Comparison of ENCODE assay signal across 14 cellular contexts in the genomic region with DNA sequence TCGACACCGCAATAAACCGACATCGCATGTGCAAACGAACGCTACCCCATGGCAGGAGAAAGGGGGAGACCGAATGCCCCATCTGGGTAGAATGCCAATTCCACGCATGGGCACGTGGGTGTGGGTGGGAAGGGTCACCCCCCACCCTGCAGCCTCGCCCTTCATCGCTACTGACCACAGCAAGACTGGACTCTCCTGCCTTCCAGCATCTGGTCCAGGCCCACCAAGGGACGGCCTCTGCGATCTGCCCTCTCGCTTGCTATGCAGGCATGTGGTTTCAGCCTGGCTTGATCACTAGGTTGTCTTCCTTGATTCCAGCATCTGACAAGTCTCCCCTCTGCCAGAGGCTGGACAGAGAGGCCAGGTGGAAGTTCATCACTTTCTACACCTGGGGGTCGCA.
DNase-seq lines count a peak whose midpoint lies in the region; ATAC-seq and TF ChIP-seq lines count a peak whose summit lies in the region.
"Had no signal": no experiment of that assay in that cellular context is flagged by ENCODE, and none has a peak within 500 bp of the region (broad histone marks: within the 10 kb centered on the region; RNA-seq: fewer than 3 reads in every experiment).

No MANE protein-coding gene starts in this region.

- H3K27ac ChIP-seq in endodermal cell (ENCODE audit: low read depth, low read length): peak overlapping the region; percentile 57
- no peak overlapping the region for H3K27ac ChIP-seq in neural progenitor cell
- no peak overlapping the region for H3K27ac ChIP-seq in aorta (ENCODE audit: low read depth in 1 of 2, low read length in 2 of 2)
- H3K27ac ChIP-seq: C4-2B had no signal

- DNase-seq in T-helper 17 cell: no peak
- DNase-seq in endodermal cell: no peak
- no peak for DNase-seq in neural progenitor cell (ENCODE audit: low spot score)
- peak; percentile 38 to 63 for DNase-seq in aorta
- no peak for DNase-seq in pons (ENCODE audit: low spot score)
- DNase-seq in amniotic stem cell (lab: John Stamatoyannopoulos, UW): no peak
- no peak for DNase-seq in NCI-H2107 treated with DMSO at 0.1 percent for 48 hours (lab: John Stamatoyannopoulos, UW; ENCODE audit: unreplicated experiment)
- DNase-seq: ACHN, DND-41, GDM1 had no signal

- WGBS in endodermal cell (ENCODE audit: insufficient coverage in 1 of 2, insufficient read length in 1 of 2), 2 experiments: 93% methylated on average over 8 to 15 of the region's 15 CpGs
- WGBS in aorta, 2 donors: 95 to 97% methylated on average over 15 of the region's 15 CpGs

- intact Hi-C loops in aorta (cut with DNase I): no loop called here

- peaks cover 22% of the 10 kb centered on the region for H3F3A ChIP-seq in neural progenitor cell (ENCODE audit: low read depth)

- H3K9me3 Mint-ChIP-seq in endodermal cell (no peaks in the 10 kb centered on the region), neural progenitor cell (no peaks in the 10 kb centered on the region)
- H3K9me3 Mint-ChIP-seq: CD4-positive, alpha-beta memory T cell had no signal

- H3K9ac ChIP-seq in endodermal cell (ENCODE audit: extremely low read depth, low read length, poor library complexity, severe bottlenecking): no peak overlapping the region
- no peak overlapping the region for H3K9ac ChIP-seq in neural progenitor cell

- no peaks in the 10 kb centered on the region for H3K27me3 ChIP-seq in endodermal cell (ENCODE audit: control insufficient read depth, insufficient read depth, low read length, poor library complexity, severe bottlenecking)
- no peaks in the 10 kb centered on the region for H3K27me3 ChIP-seq in neural progenitor cell
- no peaks in the 10 kb centered on the region for H3K27me3 ChIP-seq in aorta (ENCODE audit: control insufficient read depth in 1 of 2, insufficient read depth in 2 of 2, low read length in 1 of 2)

- no peak overlapping the region for H3K4me3 ChIP-seq in endodermal cell (ENCODE audit: low read length)
- H3K4me3 ChIP-seq in neural progenitor cell: no peak overlapping the region
- no peak overlapping the region for H3K4me3 ChIP-seq in aorta (ENCODE audit: low read length in 2 of 2)
- H3K4me3 ChIP-seq: HAP-1 had no signal

- peaks cover 23% of the 10 kb centered on the region for H3K27me3 Mint-ChIP-seq in T-helper 17 cell
- no peaks in the 10 kb centered on the region for H3K27me3 Mint-ChIP-seq in endodermal cell (ENCODE audit: insufficient read depth)
- H3K27me3 Mint-ChIP-seq in neural progenitor cell (ENCODE audit: insufficient read depth, low read depth): peaks cover 8% of the 10 kb centered on the region

- no peaks in the 10 kb centered on the region for H3K36me3 Mint-ChIP-seq in T-helper 17 cell (ENCODE audit: low read depth)
- no peaks in the 10 kb centered on the region for H3K36me3 Mint-ChIP-seq in endodermal cell (ENCODE audit: low read depth)
- no peaks in the 10 kb centered on the region for H3K36me3 Mint-ChIP-seq in neural progenitor cell
- H3K36me3 Mint-ChIP-seq: CD4-positive, alpha-beta memory T cell had no signal

- peaks cover 7% of the 10 kb centered on the region for H3K4me1 ChIP-seq in endodermal cell (ENCODE audit: control insufficient read depth, insufficient read depth, low read length)
- H3K4me1 ChIP-seq in neural progenitor cell: peaks cover 71% of the 10 kb centered on the region
- H3K4me1 ChIP-seq in aorta (ENCODE audit: control insufficient read depth in 1 of 2, insufficient read depth in 2 of 2, low read length in 2 of 2): no peaks in the 10 kb centered on the region

- H3K4me3 Mint-ChIP-seq in T-helper 17 cell (no peak overlapping the region), endodermal cell (no peak overlapping the region), neural progenitor cell (peak overlapping the region; percentile 54)
- H3K4me3 Mint-ChIP-seq: CD4-positive, alpha-beta memory T cell had no signal

- no peak overlapping the region for H2AFZ ChIP-seq in neural progenitor cell (replicated peaks)

- H3K36me3 ChIP-seq in endodermal cell (ENCODE audit: control insufficient read depth, insufficient read depth, low read length) (no peaks in the 10 kb centered on the region), neural progenitor cell (no peaks in the 10 kb centered on the region), aorta (ENCODE audit: control insufficient read depth in 1 of 2, insufficient read depth in 2 of 2, low read length in 1 of 2) (no peaks in the 10 kb centered on the region)
- H3K36me3 ChIP-seq: HAP-1 had no signal

- no peak for ATAC-seq in T-helper 17 cell
- ATAC-seq in aorta (ENCODE audit: low FRiP score): no peak
- ATAC-seq: HepG2 had no signal

- peaks cover 18% of the 10 kb centered on the region for H3K79me2 ChIP-seq in neural progenitor cell (ENCODE audit: low read depth)

- peak overlapping the region; percentile 56 for H3K27ac Mint-ChIP-seq in T-helper 17 cell
- H3K27ac Mint-ChIP-seq in endodermal cell: no peak overlapping the region
- H3K27ac Mint-ChIP-seq in neural progenitor cell: peak overlapping the region; percentile 57

- peak overlapping the region; percentile 36 for H3K4me2 ChIP-seq in neural progenitor cell

- TF ChIP-seq CTCF in endodermal cell (conservative IDR thresholded peaks at IDR 0.05): no peak
- no peak for TF ChIP-seq CTCF in neural progenitor cell (IDR thresholded peaks at IDR 0.05)

- H3K4me1 Mint-ChIP-seq in T-helper 17 cell (no peaks in the 10 kb centered on the region), endodermal cell (peaks cover 26% of the 10 kb centered on the region), neural progenitor cell (peaks cover 77% of the 10 kb centered on the region)

- H3K9me3 ChIP-seq in T-helper 17 cell (ENCODE audit: control insufficient read depth, low read length, poor library complexity, severe bottlenecking) (no peaks in the 10 kb centered on the region), endodermal cell (ENCODE audit: control insufficient read depth, low read length) (no peaks in the 10 kb centered on the region), neural progenitor cell (ENCODE audit: low read depth) (no peaks in the 10 kb centered on the region), aorta (ENCODE audit: control insufficient read depth, low read length) (no peaks in the 10 kb centered on the region)
- H3K9me3 ChIP-seq: HAP-1 had no signal

- peaks cover 91% of the 10 kb centered on the region for H4K20me1 ChIP-seq in neural progenitor cell (ENCODE audit: low read depth)

Comparison
In these comparisons a context has a peak if more than half of its experiments do, and no peak if none do; other contexts are left out.
1. DNase-seq: peak in aorta (2 of 2); none in T-helper 17 cell (0 of 3), endodermal cell (single experiment), neural progenitor cell (single experiment), pons (single experiment), amniotic stem cell (single experiment) and NCI-H2107 treated with DMSO at 0.1 percent for 48 hours (single experiment).